1 cellular context compared by ENCODE assay signal in genomic region chr6:15977050-15977449, GRCh38.
TF ChIP-seq lines count a peak whose summit lies in the region.

No MANE protein-coding gene starts in this region.

TF ChIP-seq in K562, 482 proteins besides CTCF, POLR2A, EP300 and RAD21 (continued from another document and continues in another):
- TF ChIP-seq CUX1 (CRISPR knock-in tag; IDR thresholded peaks at IDR 0.05): peak; percentile 10; the same call in 1 of the 2 replicates
- TF ChIP-seq ZBTB11 (CRISPR knock-in tag; IDR thresholded peaks at IDR 0.05): 0 out of 6 replicates have a peak, but pooled peaks of 1 of the 3 experiments have one; percentile 44
- no peak for TF ChIP-seq CHAMP1 (IDR thresholded peaks at IDR 0.05)
- TF ChIP-seq CCAR2 (IDR thresholded peaks at IDR 0.05; ENCODE audit: low read depth, low read length): no peak
- no peak for TF ChIP-seq PRDM10 (IDR thresholded peaks at IDR 0.05; ENCODE audit: partially characterized antibody)
- no peak for TF ChIP-seq SP2 (IDR thresholded peaks at IDR 0.05; ENCODE audit: extremely low read depth, low read depth, low read length, poor library complexity, severe bottlenecking)
- TF ChIP-seq DPF2 (IDR thresholded peaks at IDR 0.05): peak; percentile 53; the same call in 1 of the 2 replicates
- TF ChIP-seq HNRNPL (IDR thresholded peaks at IDR 0.05; ENCODE audit: low read depth, low read length): no peak
- 0 out of 2 replicates have a peak, but pooled peaks have one; percentile 44 for TF ChIP-seq ZNF766 (CRISPR knock-in tag; conservative IDR thresholded peaks at IDR 0.05)
- TF ChIP-seq ZNF785 (CRISPR knock-in tag; IDR thresholded peaks at IDR 0.05): no peak
- TF ChIP-seq ZNF551 (CRISPR knock-in tag; IDR thresholded peaks at IDR 0.05): no peak
- TF ChIP-seq ZNF134 (CRISPR knock-in tag; conservative IDR thresholded peaks at IDR 0.05): peak; percentile 33; the same call in 1 of the 2 replicates
- TF ChIP-seq ZNF592 (IDR thresholded peaks at IDR 0.05): 0 out of 2 replicates have a peak, but pooled peaks have one; percentile 48
- no peak for TF ChIP-seq TOE1 (IDR thresholded peaks at IDR 0.05; ENCODE audit: borderline replicate concordance)
- TF ChIP-seq TOE1 (CRISPR knock-in tag; IDR thresholded peaks at IDR 0.05; ENCODE audit: borderline replicate concordance, low read depth): no peak
- no peak for TF ChIP-seq CEBPG (CRISPR knock-in tag; IDR thresholded peaks at IDR 0.05)
- no peak for TF ChIP-seq CEBPG (tag; conservative IDR thresholded peaks at IDR 0.05 in 1 of 2, IDR thresholded peaks at IDR 0.05 in 1 of 2)
